In the genomic region with DNA sequence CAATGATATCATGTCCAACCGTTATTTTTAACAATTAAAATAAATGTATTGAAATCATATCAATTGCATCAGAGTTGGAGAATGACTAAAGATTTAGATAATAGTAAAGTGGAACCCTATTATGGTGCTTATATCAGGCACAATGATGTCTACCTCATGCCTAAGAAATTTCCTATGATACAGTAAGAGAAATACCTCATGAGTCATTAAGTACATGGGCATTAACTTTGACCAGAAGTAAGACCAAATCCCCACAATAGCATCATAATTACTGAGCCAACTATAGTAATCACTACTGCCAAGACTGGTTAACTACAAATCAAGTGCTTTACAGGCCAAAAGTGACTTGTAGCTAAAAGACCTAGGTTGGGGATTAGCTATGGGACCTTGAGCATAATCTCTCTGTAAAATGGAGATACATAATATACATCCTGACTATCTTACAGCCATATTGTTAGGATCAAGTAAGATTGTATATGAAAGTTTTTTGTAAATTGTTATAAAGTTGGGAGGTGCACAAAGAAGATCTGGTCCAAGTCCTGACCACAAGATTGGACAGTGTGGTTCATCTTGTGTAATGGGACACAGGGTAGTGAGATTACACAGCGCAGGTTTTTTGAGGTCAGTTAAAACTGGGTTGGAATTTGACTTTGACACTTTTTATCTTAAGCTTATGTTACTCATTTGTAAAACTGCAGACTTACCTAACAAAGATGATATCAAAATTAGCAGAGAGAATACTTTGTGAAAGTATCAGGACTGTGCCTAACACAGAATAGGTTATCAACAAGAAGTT, we compare ENCODE assay signal across 17 cellular contexts.
DNase-seq lines count a peak whose midpoint lies in the region; ATAC-seq and TF ChIP-seq lines count a peak whose summit lies in the region.
"Had no signal": no experiment of that assay in that cellular context is flagged by ENCODE, and none has a peak within 500 bp of the region (broad histone marks: within the 10 kb centered on the region; RNA-seq: fewer than 3 reads in every experiment).

No MANE protein-coding gene starts in this region.

- H3K27me3 ChIP-seq in psoas muscle (ENCODE audit: insufficient read depth in 3 of 3, low read length in 2 of 3), result no peaks in the 10 kb centered on the region
- H3K27me3 ChIP-seq: BLaER1 treated with 17β-estradiol and CSF1 and Interleukin-3, amounts not matched to agents 10 nM and 100 nM; body of pancreas had no signal

- ATAC-seq in HG03565 (IDR thresholded peaks at IDR 0.05; ENCODE audit: unreplicated experiment) (no peak), GM18498 (IDR thresholded peaks at IDR 0.05; ENCODE audit: unreplicated experiment) (no peak), psoas muscle (no peak)
- ATAC-seq: body of pancreas, Right ventricle myocardium inferior, WTC11 had no signal

- 83 to 90% (median 90%) methylated on average over 2 of the region's 2 CpGs for WGBS in psoas muscle, 3 donors

- TF ChIP-seq CTCF in AG09309 (IDR thresholded peaks at IDR 0.05; ENCODE audit: control insufficient read depth, insufficient read depth, low read depth, low read length, missing control alignments) (no peak), cardiac fibroblast (IDR thresholded peaks at IDR 0.05; ENCODE audit: low read depth, low read length) (no peak), psoas muscle (IDR thresholded peaks at IDR 0.05) (no peak)

- intact Hi-C loops in psoas muscle (cut with DNase I), result no loop called here

- no peak for TF ChIP-seq EP300 in Ishikawa (IDR thresholded peaks at IDR 0.05; ENCODE audit: borderline replicate concordance)

- H3K4me3 ChIP-seq in AG09309 (ENCODE audit: control insufficient read depth, low read depth, low read length), result no peak overlapping the region
- H3K4me3 ChIP-seq in cardiac fibroblast (replicated peaks in 1 of 2; ENCODE audit: low read depth in 2 of 2, low read length in 2 of 2), result no peak overlapping the region
- no peak overlapping the region for H3K4me3 ChIP-seq in psoas muscle
- H3K4me3 ChIP-seq: BLaER1 treated with 17β-estradiol and CSF1 and Interleukin-3, amounts not matched to agents 10 nM and 100 nM; body of pancreas had no signal

- TF ChIP-seq RAD21 in Ishikawa (IDR thresholded peaks at IDR 0.05; ENCODE audit: low read depth), result no peak

- peaks cover 12% of the 10 kb centered on the region for H3K4me1 ChIP-seq in psoas muscle
- H3K4me1 ChIP-seq: body of pancreas had no signal

- DNase-seq in AG09309 (ENCODE audit: low read depth) (peak; percentile 78), cardiac fibroblast (ENCODE audit: low read depth in 2 of 2) (peak; percentile 66 to 89), kidney tubule cell (ENCODE audit: low spot score) (peak; percentile 92), psoas muscle (no peak)
- DNase-seq in activated T-cell treated with anti-CD3 and anti-CD28 coated beads, Interleukin-2, amount 50 U/mL, for 48 hours, result no peak
- DNase-seq: body of pancreas, GDM1, kidney, NCI-H1417, NCI-H526, nephron progenitor cell had no signal

- H3K36me3 ChIP-seq in psoas muscle (ENCODE audit: insufficient read depth in 1 of 2, low read depth in 1 of 2), result peaks cover 0 to 4% of the 10 kb centered on the region in 2 donors

- no peaks in the 10 kb centered on the region for H3K9me3 ChIP-seq in psoas muscle
- H3K9me3 ChIP-seq: body of pancreas had no signal

- H3K27ac ChIP-seq in psoas muscle, result no peak overlapping the region
- H3K27ac ChIP-seq: BLaER1 treated with 17β-estradiol and CSF1 and Interleukin-3, amounts not matched to agents 10 nM and 100 nM; body of pancreas had no signal

TF ChIP-seq in Ishikawa, 13 proteins besides CTCF, POLR2A, EP300 and RAD21:
- TF ChIP-seq NFIC (IDR thresholded peaks at IDR 0.05) (peak; percentile 34), TEAD4 (IDR thresholded peaks at IDR 0.05) (no peak)

Comparison
In these comparisons a context has a peak if more than half of its experiments do, and no peak if none do; other contexts are left out.
1. DNase-seq: peak in AG09309 (single experiment), cardiac fibroblast (2 of 2) and kidney tubule cell (single experiment); none in activated T-cell treated with anti-CD3 and anti-CD28 coated beads, Interleukin-2, amount 50 U/mL, for 48 hours (0 of 2) and psoas muscle (0 of 2).